18 cellular contexts compared by ENCODE assay signal in genomic region chr14:79791055-79791732, GRCh38.
"Had no signal": no experiment of that assay in that cellular context is flagged by ENCODE, and none has a peak within 500 bp of the region (broad histone marks: within the 10 kb centered on the region; RNA-seq: fewer than 3 reads in every experiment).

No MANE protein-coding gene starts in this region.

- FAIRE-seq: frontal cortex, islet of Langerhans had no signal

- DNase-seq: colonic mucosa; effector CD4-positive, alpha-beta T cell; heart left ventricle; hippocampal formation; mammary epithelial cell; mucosa of descending colon; naive thymus-derived CD8-positive, alpha-beta T cell; spleen; stimulated activated CD4-positive, alpha-beta T cell treated with anti-CD3 and anti-CD28 coated beads, Interleukin-15, amount 100 ng/mL, for 24 hours; stimulated activated CD4-positive, alpha-beta T cell treated with anti-CD3 and anti-CD28 coated beads, Interleukin-1b, Interleukin-23, amount 100 ng/mL, for 48 hours; stimulated activated CD4-positive, alpha-beta T cell treated with anti-CD3 and anti-CD28 coated beads, Interleukin-4, amount 100 ng/mL, for 24 hours; stimulated activated naive B cell treated with anti-CD40 and anti-IgM and Interleukin-4, amounts not matched to agents 10 μg/mL and 1 μg/mL and 100 μg/mL, for 72 hours; stimulated activated naive CD8-positive, alpha-beta T cell treated with anti-CD3 and anti-CD28 coated beads, Interleukin-15, amount 100 ng/mL, for 72 hours; testis had no signal

- H3K36me3 ChIP-seq: colonic mucosa, heart left ventricle, neutrophil, spleen, tibial nerve had no signal

- H3K4me3 ChIP-seq: colonic mucosa, heart left ventricle, mucosa of descending colon, spleen, testis, tibial nerve had no signal

- H3K27me3 ChIP-seq: colonic mucosa, heart left ventricle, neutrophil, spleen, testis, tibial nerve had no signal
